11 cellular contexts compared by ENCODE assay signal in genomic region chr9:89923961-89924504, GRCh38.
DNase-seq lines count a peak whose midpoint lies in the region; ATAC-seq, FAIRE-seq and TF ChIP-seq lines count a peak whose summit lies in the region.
"Had no signal": no experiment of that assay in that cellular context is flagged by ENCODE, and none has a peak within 500 bp of the region (broad histone marks: within the 10 kb centered on the region; RNA-seq: fewer than 3 reads in every experiment).

No MANE protein-coding gene starts in this region.

- H3K27ac ChIP-seq in sigmoid colon, result no peak overlapping the region

- no peak overlapping the region for H3K4me3 ChIP-seq in sigmoid colon

- FAIRE-seq in frontal cortex (lab: Jason Lieb, UNC), result no peak

- peaks cover 0 to 15% (median 6%) of the 10 kb centered on the region in 4 donors for H3K4me1 ChIP-seq in sigmoid colon

- TF ChIP-seq EP300 in sigmoid colon (IDR thresholded peaks at IDR 0.05), result no peak

- H3K27me3 ChIP-seq in sigmoid colon, result no peaks in the 10 kb centered on the region

- no peaks in the 10 kb centered on the region for H3K36me3 ChIP-seq in sigmoid colon

- no peak for TF ChIP-seq CTCF in sigmoid colon (IDR thresholded peaks at IDR 0.05)

- intact Hi-C loops in sigmoid colon (cut with DNase I), result no loop called here

- ATAC-seq in HG02588 (IDR thresholded peaks at IDR 0.05; ENCODE audit: unreplicated experiment) (no peak), HG03025 (IDR thresholded peaks at IDR 0.05; ENCODE audit: low FRiP score, unreplicated experiment) (no peak)

- DNase-seq in M059J (ENCODE audit: low read depth), result peak; percentile 74
- DNase-seq in activated CD4-positive, alpha-beta T cell treated with anti-CD3 and anti-CD28 coated beads, Interleukin-2, amount 50 U/mL, for 48 hours, result peak; percentile 70 to 80
- peak; percentile 25 for DNase-seq in germinal center (ENCODE audit: low spot score)
- DNase-seq in stimulated activated CD4-positive, alpha-beta T cell treated with anti-CD3 and anti-CD28 coated beads, TNF-alpha, amount 100 ng/mL, for 4 hours (ENCODE audit: low read depth in 3 of 3), result peak in 2 of 3 experiments; percentile 10 to 31
- DNase-seq in sigmoid colon, result no peak
- DNase-seq in frontal cortex (ENCODE audit: low spot score in 2 of 2), result no peak
- DNase-seq: head of caudate nucleus, NCI-H187 treated with DMSO at 0.1 percent for 48 hours, right cardiac atrium had no signal

- 64 to 74% methylated on average over 12 of the region's 12 CpGs for WGBS in sigmoid colon, 2 donors

- no peaks in the 10 kb centered on the region for H3K9me3 ChIP-seq in sigmoid colon

- TF ChIP-seq POLR2A in sigmoid colon (IDR thresholded peaks at IDR 0.05), result no peak

Comparison
In these comparisons a context has a peak if more than half of its experiments do, and no peak if none do; other contexts are left out.
1. DNase-seq: peak in M059J (single experiment), activated CD4-positive, alpha-beta T cell treated with anti-CD3 and anti-CD28 coated beads, Interleukin-2, amount 50 U/mL, for 48 hours (2 of 2), germinal center (single experiment) and stimulated activated CD4-positive, alpha-beta T cell treated with anti-CD3 and anti-CD28 coated beads, TNF-alpha, amount 100 ng/mL, for 4 hours (2 of 3); none in sigmoid colon (single experiment) and frontal cortex (0 of 2).